ENCODE assay signal across 1 cellular context in the genomic region with DNA sequence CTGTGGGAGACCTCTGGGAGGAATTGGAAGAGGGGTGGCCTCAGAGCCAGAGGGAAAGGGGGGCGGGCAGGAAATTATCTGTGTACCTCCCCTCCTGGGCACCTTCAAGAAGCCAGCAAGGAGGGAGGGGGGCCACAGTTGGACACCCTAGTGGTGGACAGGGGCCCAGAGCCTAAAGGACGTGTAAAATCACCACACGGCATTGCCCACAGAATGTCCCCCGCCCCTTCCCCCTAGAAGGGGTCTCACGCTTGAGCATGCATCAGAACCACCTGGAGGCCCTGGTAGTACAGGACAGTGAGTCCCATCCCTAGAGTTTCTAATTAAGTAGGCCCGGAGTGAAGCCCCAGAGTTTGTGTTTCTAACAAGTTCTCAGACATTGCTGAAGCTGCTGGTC.
TF ChIP-seq lines count a peak whose summit lies in the region.

No MANE protein-coding gene starts in this region.

TF ChIP-seq in endothelial cell of umbilical vein, 7 proteins besides CTCF, POLR2A, EP300 and RAD21:
- TF ChIP-seq GATA2 (IDR thresholded peaks at IDR 0.05; ENCODE audit: insufficient read depth, insufficient read length, low read depth, low read length) (no peak), EZH2 (IDR thresholded peaks at IDR 0.05; ENCODE audit: borderline replicate concordance, low read depth, low read length, severe bottlenecking) (no peak), FOS (IDR thresholded peaks at IDR 0.05; ENCODE audit: borderline replicate concordance, insufficient read depth, low read length) (no peak), MAX (IDR thresholded peaks at IDR 0.05; ENCODE audit: insufficient read depth, insufficient read length) (no peak), MYC (IDR thresholded peaks at IDR 0.05; ENCODE audit: low read depth, low read length) (no peak), JUN (IDR thresholded peaks at IDR 0.05; ENCODE audit: borderline replicate concordance, insufficient read depth, insufficient read length, low read depth) (no peak), POLR2AphosphoS5 (IDR thresholded peaks at IDR 0.05; ENCODE audit: insufficient read depth, low read depth, low read length) (no peak)
TF ChIP-seq in endothelial cell of umbilical vein: peak in this region for 0.
